In genomic region chr17:66466933-66467367, GRCh38 we compare ENCODE assay signal across 1 cellular context.
TF ChIP-seq lines count a peak whose summit lies in the region.

No MANE protein-coding gene starts in this region.

TF ChIP-seq in HEK293, 187 proteins besides CTCF, POLR2A, EP300 and RAD21 (continued from another document):
- TF ChIP-seq YY1 (tag by site-specific recombination; IDR thresholded peaks at IDR 0.05) (no peak), GFI1B (tag by site-specific recombination; IDR thresholded peaks at IDR 0.05) (peak; percentile 79), ZNF777 (tag by site-specific recombination; IDR thresholded peaks at IDR 0.05; ENCODE audit: borderline replicate concordance) (no peak), ZNF561 (tag by site-specific recombination; IDR thresholded peaks at IDR 0.05; ENCODE audit: borderline replicate concordance) (no peak), ZNF530 (tag by site-specific recombination; IDR thresholded peaks at IDR 0.05; ENCODE audit: low read depth) (no peak), ZNF510 (tag by site-specific recombination; IDR thresholded peaks at IDR 0.05; ENCODE audit: insufficient replicate concordance) (no peak), ZNF394 (tag by site-specific recombination; IDR thresholded peaks at IDR 0.05; ENCODE audit: borderline replicate concordance) (peak; percentile 29; the same call in 1 of the 2 replicates), ZNF214 (tag by site-specific recombination; IDR thresholded peaks at IDR 0.05; ENCODE audit: borderline replicate concordance) (no peak)
- TF ChIP-seq, protein P1, sequence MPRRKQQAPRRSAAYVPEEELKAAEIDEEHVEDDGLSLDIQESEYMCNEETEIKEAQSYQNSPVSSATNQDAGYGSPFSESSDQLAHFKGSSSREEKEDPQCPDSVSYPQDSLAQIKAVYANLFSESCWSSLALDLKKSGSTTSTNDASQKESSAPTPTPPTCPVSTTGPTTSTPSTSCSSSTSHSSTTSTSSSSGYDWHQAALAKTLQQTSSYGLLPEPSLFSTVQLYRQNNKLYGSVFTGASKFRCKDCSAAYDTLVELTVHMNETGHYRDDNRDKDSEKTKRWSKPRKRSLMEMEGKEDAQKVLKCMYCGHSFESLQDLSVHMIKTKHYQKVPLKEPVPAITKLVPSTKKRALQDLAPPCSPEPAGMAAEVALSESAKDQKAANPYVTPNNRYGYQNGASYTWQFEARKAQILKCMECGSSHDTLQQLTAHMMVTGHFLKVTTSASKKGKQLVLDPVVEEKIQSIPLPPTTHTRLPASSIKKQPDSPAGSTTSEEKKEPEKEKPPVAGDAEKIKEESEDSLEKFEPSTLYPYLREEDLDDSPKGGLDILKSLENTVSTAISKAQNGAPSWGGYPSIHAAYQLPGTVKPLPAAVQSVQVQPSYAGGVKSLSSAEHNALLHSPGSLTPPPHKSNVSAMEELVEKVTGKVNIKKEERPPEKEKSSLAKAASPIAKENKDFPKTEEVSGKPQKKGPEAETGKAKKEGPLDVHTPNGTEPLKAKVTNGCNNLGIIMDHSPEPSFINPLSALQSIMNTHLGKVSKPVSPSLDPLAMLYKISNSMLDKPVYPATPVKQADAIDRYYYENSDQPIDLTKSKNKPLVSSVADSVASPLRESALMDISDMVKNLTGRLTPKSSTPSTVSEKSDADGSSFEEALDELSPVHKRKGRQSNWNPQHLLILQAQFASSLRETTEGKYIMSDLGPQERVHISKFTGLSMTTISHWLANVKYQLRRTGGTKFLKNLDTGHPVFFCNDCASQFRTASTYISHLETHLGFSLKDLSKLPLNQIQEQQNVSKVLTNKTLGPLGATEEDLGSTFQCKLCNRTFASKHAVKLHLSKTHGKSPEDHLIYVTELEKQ (tag by site-specific recombination; IDR thresholded peaks at IDR 0.05; ENCODE audit: borderline replicate concordance): no peak
TF ChIP-seq in HEK293: peak in this region for 21.
